22 cellular contexts compared by ENCODE assay signal in genomic region chr14:81655423-81656314, GRCh38.
A peak's percentile ranks its signal among the peaks of the same experiment; 100 is the strongest.
DNase-seq lines count a peak whose midpoint lies in the region; ATAC-seq, FAIRE-seq and TF ChIP-seq lines count a peak whose summit lies in the region.
"Had no signal": no experiment of that assay in that cellular context is flagged by ENCODE, and none has a peak within 500 bp of the region (broad histone marks: within the 10 kb centered on the region; RNA-seq: fewer than 3 reads in every experiment).

No MANE protein-coding gene starts in this region.

- no peak overlapping the region; the same call in 1 of the 2 replicates for H2AFZ ChIP-seq in OCI-LY7 (ENCODE audit: low read length)

- H3K4me3 Mint-ChIP-seq in activated T-cell treated with anti-CD3 and anti-CD28 coated beads, Interleukin-2, amount 50 U/mL, for 4 hours: no peak overlapping the region
- H3K4me3 Mint-ChIP-seq: HFFc6; T-helper 2 cell treated with Interferon-gamma antibody and Interleukin-4, amounts not matched to agents 5 μg/mL and 100 μg/mL, for 36 hours had no signal

- no peaks in the 10 kb centered on the region for H4K20me1 ChIP-seq in OCI-LY7 (ENCODE audit: insufficient read depth, low read length)

- H3K9me3 Mint-ChIP-seq in activated T-cell treated with anti-CD3 and anti-CD28 coated beads, Interleukin-2, amount 50 U/mL, for 4 hours: peaks cover 9% of the 10 kb centered on the region

- H3K9me2 ChIP-seq in OCI-LY7 (ENCODE audit: insufficient read depth, low read length): no peaks in the 10 kb centered on the region; the same call in 1 of the 2 replicates

- no peaks in the 10 kb centered on the region for H3K36me3 ChIP-seq in OCI-LY7 (ENCODE audit: insufficient read depth, low read length)
- no peaks in the 10 kb centered on the region for H3K36me3 ChIP-seq in heart right ventricle
- H3K36me3 ChIP-seq in pancreas: no peaks in the 10 kb centered on the region

- H3K9me3 ChIP-seq in OCI-LY7 (ENCODE audit: low read length) (no peaks in the 10 kb centered on the region), heart right ventricle (no peaks in the 10 kb centered on the region), pancreas (no peaks in the 10 kb centered on the region)

- H3K27me3 Mint-ChIP-seq in activated T-cell treated with anti-CD3 and anti-CD28 coated beads, Interleukin-2, amount 50 U/mL, for 4 hours (ENCODE audit: low read depth): no peaks in the 10 kb centered on the region

- no peak overlapping the region for H3K4me2 ChIP-seq in OCI-LY7 (ENCODE audit: low read length)

- H3K4me3 ChIP-seq in OCI-LY7 (ENCODE audit: low read depth, low read length, poor library complexity, severe bottlenecking) (no peak overlapping the region), heart right ventricle (no peak overlapping the region), pancreas (no peak overlapping the region)

- H3K27ac ChIP-seq in OCI-LY7 (ENCODE audit: low read depth, low read length, poor library complexity, severe bottlenecking) (no peak overlapping the region), heart right ventricle (no peak overlapping the region), pancreas (no peak overlapping the region)
- H3K27ac ChIP-seq: 22Rv1, C4-2B, RWPE1 had no signal

- CTCF ChIA-PET in OCI-LY7 (lab: Charles Lee; ENCODE audit: unreplicated experiment): no interaction called here
- CTCF ChIA-PET in GM10248 (lab: Yijun Ruan, JAX): interaction anchor here (2.0 to 2.7 kb wide), 2 partner anchors 8 to 11 kb away, joined by 6 to 7 read pairs; no protein-coding TSS in a partner anchor

- FAIRE-seq in pancreas (lab: Jason Lieb, UNC): no peak
- FAIRE-seq: endometrium, GM12892, islet of Langerhans had no signal

- no peaks in the 10 kb centered on the region for H3K36me3 Mint-ChIP-seq in activated T-cell treated with anti-CD3 and anti-CD28 coated beads, Interleukin-2, amount 50 U/mL, for 4 hours (ENCODE audit: insufficient read depth)

- ATAC-seq in heart right ventricle: peak in 6 of 8 donors; percentile 39 to 75 (median 63)
- ATAC-seq in pancreas: peak in 3 of 4 donors; percentile 25 to 65 (median 43)
- no peak for ATAC-seq in GM21367 (IDR thresholded peaks at IDR 0.05; ENCODE audit: unreplicated experiment)
- no peak for ATAC-seq in activated T-cell treated with anti-CD3 and anti-CD28 coated beads, Interleukin-2, amount 50 U/mL, for 4 hours

- H3K4me1 ChIP-seq in OCI-LY7 (ENCODE audit: insufficient read depth, low read length, poor library complexity, severe bottlenecking): no peaks in the 10 kb centered on the region
- peaks cover 0 to 25% (median 0%) of the 10 kb centered on the region in 9 donors for H3K4me1 ChIP-seq in heart right ventricle
- H3K4me1 ChIP-seq in pancreas: no peaks in the 10 kb centered on the region

- DNase-seq in DMS 273 (lab: John Stamatoyannopoulos, UW; ENCODE audit: unreplicated experiment) (peak; percentile 21), DMS 273 treated with DMSO at 0.1 percent for 48 hours (lab: John Stamatoyannopoulos, UW) (no peak), OCI-LY7 (ENCODE audit: low spot score) (peak; percentile 10), heart right ventricle (peak in 1 of 2 donors; percentile 12), pancreas (no peak), GM10248 (ENCODE audit: extremely low spot score) (no peak)
- no peak for DNase-seq in activated T-cell treated with anti-CD3 and anti-CD28 coated beads, Interleukin-2, amount 50 U/mL, for 4 hours
- DNase-seq: activated CD4-positive, alpha-beta T cell treated with anti-CD3 and anti-CD28 coated beads for 4 hours; foreskin melanocyte; HFFc6; NCI-H187 treated with DMSO at 0.1 percent for 48 hours; NCI-H526; posterior cingulate gyrus; stimulated activated CD4-positive, alpha-beta T cell treated with anti-CD3 and anti-CD28 coated beads, Interleukin-15, amount 100 ng/mL, for 24 hours had no signal

- no peak for TF ChIP-seq CTCF in OCI-LY7 (conservative IDR thresholded peaks at IDR 0.05; ENCODE audit: low read length)
- no peak for TF ChIP-seq CTCF in heart right ventricle (IDR thresholded peaks at IDR 0.05)
- TF ChIP-seq CTCF in pancreas (IDR thresholded peaks at IDR 0.05): no peak
- TF ChIP-seq CTCF in GM10248 (IDR thresholded peaks at IDR 0.05; ENCODE audit: control extremely low read depth, extremely low read depth, low read depth, missing control alignments): no peak

- H3K27me3 ChIP-seq in heart right ventricle: no peaks in the 10 kb centered on the region
- H3K27me3 ChIP-seq in pancreas: no peaks in the 10 kb centered on the region

- intact Hi-C loops in OCI-LY7 (cut with micrococcal nuclease; ENCODE audit: unreplicated experiment) (no loop called here), heart right ventricle (cut with DNase I) (no loop called here), pancreas (cut with DNase I) (no loop called here)

- WGBS in heart right ventricle, 2 donors: 67 to 72% methylated on average over 6 of the region's 6 CpGs
- WGBS in pancreas, 2 donors: 75 to 80% methylated on average over 6 of the region's 6 CpGs

- no TSS peak for BruUV-seq in OCI-LY7 (replicated peaks; lab: Mats Ljungman, UMichigan)

- no peaks in the 10 kb centered on the region for H3K4me1 Mint-ChIP-seq in activated T-cell treated with anti-CD3 and anti-CD28 coated beads, Interleukin-2, amount 50 U/mL, for 4 hours (ENCODE audit: low read depth)

- POLR2A ChIA-PET in OCI-LY7 (lab: Charles Lee) (interaction anchor here (0.6 to 0.7 kb wide), 2 partner anchors 27 to 1403 kb away, joined by 3 to 4 read pairs; no protein-coding TSS in a partner anchor), GM10248 (lab: Yijun Ruan, JAX) (no interaction called here)

- no peaks in the 10 kb centered on the region for H3K79me2 ChIP-seq in OCI-LY7 (ENCODE audit: insufficient read depth, low read depth, low read length)

Comparison
In these comparisons a context has a peak if more than half of its experiments do, and no peak if none do; other contexts are left out.
1. DNase-seq: peak in DMS 273 (single experiment) and OCI-LY7 (single experiment); none in DMS 273 treated with DMSO at 0.1 percent for 48 hours (single experiment), pancreas (0 of 6), activated T-cell treated with anti-CD3 and anti-CD28 coated beads, Interleukin-2, amount 50 U/mL, for 4 hours (single experiment) and GM10248 (single experiment).
2. ATAC-seq: peak in heart right ventricle (6 of 8) and pancreas (3 of 4); none in GM21367 (single experiment) and activated T-cell treated with anti-CD3 and anti-CD28 coated beads, Interleukin-2, amount 50 U/mL, for 4 hours (0 of 2).